In genomic region chr17:43927101-43927935, GRCh38 we compare ENCODE assay signal across 10 cellular contexts. TPM values are rescaled to one million over a fixed set of nuclear protein-coding genes. Genes with fewer than 3 reads are reported as not detected.
DNase-seq lines count a peak whose midpoint lies in the region; ATAC-seq, FAIRE-seq and TF ChIP-seq lines count a peak whose summit lies in the region.
"Had no signal": no experiment of that assay in that cellular context is flagged by ENCODE, and none has a peak within 500 bp of the region (broad histone marks: within the 10 kb centered on the region; RNA-seq: fewer than 3 reads in every experiment).

No MANE protein-coding gene starts in this region.

- no peak overlapping the region for H3K9ac ChIP-seq in astrocyte (ENCODE audit: low read length)

- peak overlapping the region; percentile 47 for H2AFZ ChIP-seq in astrocyte (ENCODE audit: low read depth, low read length)

- H3K79me2 ChIP-seq in astrocyte (ENCODE audit: insufficient read depth, low read length): no peaks in the 10 kb centered on the region

- peak overlapping the region; percentile 34 for H3K4me3 Mint-ChIP-seq in astrocyte (ENCODE audit: unreplicated experiment)

- ATAC-seq in stimulated activated naive CD8-positive, alpha-beta T cell treated with anti-CD3 and anti-CD28 coated beads, Interleukin-15, Interleukin-2, amounts not matched to agents 100 U/mL and 50 U/mL, for 24 hours: peak; percentile 29
- no peak for ATAC-seq in GM19463 (IDR thresholded peaks at IDR 0.05; ENCODE audit: unreplicated experiment)

- peaks cover 55% of the 10 kb centered on the region for H3K27me3 Mint-ChIP-seq in astrocyte (ENCODE audit: low read depth, unreplicated experiment)

- H3K27ac Mint-ChIP-seq in astrocyte (ENCODE audit: unreplicated experiment): no peak overlapping the region

- no peaks in the 10 kb centered on the region for H4K20me1 ChIP-seq in astrocyte (ENCODE audit: insufficient read depth, low read length)

- peaks cover 11% of the 10 kb centered on the region for H3K9me3 Mint-ChIP-seq in astrocyte (ENCODE audit: unreplicated experiment)

- H3K9me3 ChIP-seq in astrocyte (ENCODE audit: insufficient read depth, low read depth, low read length): no peaks in the 10 kb centered on the region

- TF ChIP-seq CTCF in astrocyte (IDR thresholded peaks at IDR 0.05; ENCODE audit: insufficient read depth, low read depth, low read length): no peak

- H3K4me2 ChIP-seq in astrocyte (ENCODE audit: low read length): peak overlapping the region; percentile 64

- no peak overlapping the region for H3K27ac ChIP-seq in astrocyte (ENCODE audit: low read depth, low read length)

- no peaks in the 10 kb centered on the region for H3K4me1 ChIP-seq in astrocyte (ENCODE audit: insufficient read depth, low read length)

- H3K27me3 ChIP-seq in astrocyte (ENCODE audit: insufficient read depth, low read length): peaks cover 52% of the 10 kb centered on the region

- no peaks in the 10 kb centered on the region for H3K36me3 ChIP-seq in astrocyte (ENCODE audit: insufficient read depth, low read length)

- no peak overlapping the region for H3K4me3 ChIP-seq in astrocyte (ENCODE audit: insufficient read depth, low read depth, low read length)

- no peaks in the 10 kb centered on the region for H3K36me3 Mint-ChIP-seq in astrocyte (ENCODE audit: low read depth, unreplicated experiment)

- DNase-seq in NCI-H524 (lab: John Stamatoyannopoulos, UW): peak; percentile 14 to 44
- no peak for DNase-seq in NCI-H524 treated with DMSO at 0.1 percent for 48 hours (lab: John Stamatoyannopoulos, UW)
- no peak for DNase-seq in astrocyte (ENCODE audit: low read depth)
- peak; percentile 68 for DNase-seq in left kidney (ENCODE audit: low read depth, low spot score)
- DNase-seq in stimulated activated naive CD8-positive, alpha-beta T cell treated with anti-CD3 and anti-CD28 coated beads, Interleukin-15, Interleukin-2, amounts not matched to agents 100 U/mL and 50 U/mL, for 24 hours: peak; percentile 26
- DNase-seq in GM19238 (ENCODE audit: insufficient read length, low spot score): no peak
- no peak for DNase-seq in NCI-H510A (lab: John Stamatoyannopoulos, UW)

- no peak for FAIRE-seq in astrocyte (lab: Jason Lieb, UNC)

- peaks cover 4% of the 10 kb centered on the region for H3K4me1 Mint-ChIP-seq in astrocyte (ENCODE audit: low read depth, unreplicated experiment)

RNA-seq across cellular contexts. Expression of gene PPY, which starts 15.0 kb away (rescaled TPM):
- total RNA-seq in astrocyte: not detected in 2 replicates
- total RNA-seq: kidney epithelial cell, RPMI7951 had no signal

RNA-seq across cellular contexts. Expression of gene MPP2, which starts 20.0 kb away (rescaled TPM):
- total RNA-seq in astrocyte: 7.6 and 8.0 TPM in 2 replicates

RNA-seq across cellular contexts. Expression of gene PYY, which starts 26.4 kb away (rescaled TPM):
- not detected in 2 replicates for total RNA-seq in astrocyte
- total RNA-seq: kidney epithelial cell, RPMI7951 had no signal

Comparison
In these comparisons a context has a peak if more than half of its experiments do, and no peak if none do; other contexts are left out.
1. DNase-seq: peak in NCI-H524 (2 of 2), left kidney (single experiment) and stimulated activated naive CD8-positive, alpha-beta T cell treated with anti-CD3 and anti-CD28 coated beads, Interleukin-15, Interleukin-2, amounts not matched to agents 100 U/mL and 50 U/mL, for 24 hours (single experiment); none in NCI-H524 treated with DMSO at 0.1 percent for 48 hours (single experiment), astrocyte (single experiment), GM19238 (single experiment) and NCI-H510A (single experiment).